8 cellular contexts compared by ENCODE assay signal in the genomic region with DNA sequence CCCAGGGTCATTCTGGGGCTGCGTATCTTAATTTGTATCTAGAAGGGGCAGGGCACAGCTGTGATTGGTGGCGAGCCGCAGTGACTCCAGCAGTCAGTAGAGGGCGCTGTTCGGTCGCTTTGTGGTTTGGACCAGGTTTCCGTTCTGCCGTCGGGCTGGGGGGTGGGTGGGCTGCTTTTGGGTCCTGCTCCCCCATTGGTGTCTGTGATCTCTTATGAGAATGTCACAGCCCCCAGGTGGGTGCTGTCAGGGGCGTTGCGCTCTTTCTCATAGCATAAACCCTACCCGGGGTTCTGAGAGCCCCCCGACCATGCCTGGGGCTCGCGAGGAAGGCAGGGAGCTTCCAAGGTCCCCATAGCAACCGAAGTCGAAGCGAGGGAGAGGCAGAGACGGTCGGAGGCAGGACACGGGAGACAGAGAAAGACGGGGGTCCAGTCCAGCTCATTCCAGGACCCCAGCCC. TPM values are rescaled to one million over a fixed set of nuclear protein-coding genes. Genes with fewer than 3 reads are reported as not detected.
DNase-seq lines count a peak whose midpoint lies in the region; ATAC-seq, FAIRE-seq and TF ChIP-seq lines count a peak whose summit lies in the region.

No MANE protein-coding gene starts in this region.

- FAIRE-seq in GM18507 (lab: Jason Lieb, UNC) (peak; percentile 35), H1 (lab: Jason Lieb, UNC) (no peak), RCC 7860 (lab: Jason Lieb, UNC) (no peak)

- POLR2A ChIA-PET in activated CD8-positive, alpha-beta T cell treated with anti-CD3 and anti-CD28 coated beads, Interleukin-2, amount 10 ng/mL, durations not matched to agents 7 days and 5 days (lab: Charles Lee): interaction anchor here (1.1 kb wide), 2 partner anchors 95 to 139 kb away, joined by 3 read pairs; no protein-coding TSS in a partner anchor
- POLR2A ChIA-PET in H1 (lab: Charles Lee; ENCODE audit: partially characterized antibody): interaction anchor here (1.6 kb wide), 1 partner anchor 29 kb away, joined by 4 read pairs; no protein-coding TSS in a partner anchor

- no peak overlapping the region for H2BK20ac ChIP-seq in H1 (ENCODE audit: low read length)

- H3K4me1 ChIP-seq in H1 (replicated peaks in 1 of 4; ENCODE audit: control insufficient read depth in 3 of 4, insufficient read depth in 4 of 4, low read length in 3 of 4): peaks cover 4 to 14% (median 6%) of the 10 kb centered on the region in 4 experiments

- no peak overlapping the region for H2BK120ac ChIP-seq in H1 (replicated peaks; ENCODE audit: low read depth, low read length)

- no peaks in the 10 kb centered on the region for H3K9me3 ChIP-seq in H1 (ENCODE audit: insufficient read depth in 2 of 2, low read depth in 1 of 2, low read length in 1 of 2)

- H3K23ac ChIP-seq in H1 (ENCODE audit: insufficient read length): no peak overlapping the region

- H4K20me1 ChIP-seq in H1 (replicated peaks in 1 of 2; ENCODE audit: control insufficient read depth in 1 of 2, insufficient read depth in 2 of 2, low read length in 2 of 2): no peaks in the 10 kb centered on the region

- no peak overlapping the region for H3K14ac ChIP-seq in H1 (ENCODE audit: insufficient read length)

- peak overlapping the region; percentile 0 to 77; a peak in 3 of 4 replicates for H3K4me2 ChIP-seq in H1 (ENCODE audit: insufficient read depth in 1 of 2, low read depth in 2 of 2, low read length in 2 of 2)

- H3K4me3 Mint-ChIP-seq in activated CD8-positive, alpha-beta T cell treated with anti-CD3 and anti-CD28 coated beads, Interleukin-2, amount 10 ng/mL, durations not matched to agents 7 days and 5 days: no peak overlapping the region
- H3K4me3 Mint-ChIP-seq in mesothelial cell of epicardium: peak overlapping the region; percentile 39

- no peak overlapping the region for H3K4ac ChIP-seq in H1 (replicated peaks; ENCODE audit: insufficient read length, low read depth, low read length)

- TF ChIP-seq CTCF in 22Rv1 (IDR thresholded peaks at IDR 0.05): peak; percentile 72
- peak in 2 of 3 experiments; percentile 85 to 88; a peak in 3 of 4 replicates for TF ChIP-seq CTCF in H1 (IDR thresholded peaks at IDR 0.05; ENCODE audit: control extremely low read depth in 1 of 3, insufficient read depth in 1 of 3, low read depth in 1 of 3, low read length in 3 of 3)
- TF ChIP-seq CTCF in mesothelial cell of epicardium (IDR thresholded peaks at IDR 0.05; ENCODE audit: unreplicated experiment): peak; percentile 88

- H3K36me3 Mint-ChIP-seq in activated CD8-positive, alpha-beta T cell treated with anti-CD3 and anti-CD28 coated beads, Interleukin-2, amount 10 ng/mL, durations not matched to agents 7 days and 5 days (ENCODE audit: low read depth): no peaks in the 10 kb centered on the region
- no peaks in the 10 kb centered on the region for H3K36me3 Mint-ChIP-seq in mesothelial cell of epicardium

- no peak overlapping the region for H2AK5ac ChIP-seq in H1 (ENCODE audit: low read depth, low read length)

- no peak overlapping the region; the same call in 1 of the 2 replicates for H2BK15ac ChIP-seq in H1 (ENCODE audit: low read length)

- H4K8ac ChIP-seq in H1 (ENCODE audit: extremely low read depth, insufficient read depth, low read length): peak overlapping the region; percentile 76; the same call in 1 of the 2 replicates

- H3K9ac ChIP-seq in H1 (replicated peaks in 1 of 4; ENCODE audit: extremely low read depth in 1 of 4, low read depth in 3 of 4, low read length in 3 of 4): no peak overlapping the region

- DNase-seq in GM18507 (ENCODE audit: extremely low spot score, insufficient read length, low read depth) (peak; percentile 38), NCI-H345 treated with DMSO at 0.1 percent for 48 hours (lab: John Stamatoyannopoulos, UW; ENCODE audit: unreplicated experiment) (peak; percentile 74), H1 (ENCODE audit: low read depth in 1 of 2, low spot score in 2 of 2) (peak in 1 of 2 experiments; percentile 96), mesothelial cell of epicardium (ENCODE audit: low spot score in 2 of 2, unreplicated experiment in 2 of 2) (peak in 1 of 2 experiments; percentile 83), RCC 7860 (ENCODE audit: low spot score) (no peak)
- peak; percentile 84 for DNase-seq in activated CD8-positive, alpha-beta T cell treated with anti-CD3 and anti-CD28 coated beads, Interleukin-2, amount 10 ng/mL, durations not matched to agents 7 days and 5 days
- peak; percentile 36 to 52 for DNase-seq in stimulated activated CD8-positive, alpha-beta memory T cell treated with anti-CD3 and anti-CD28 coated beads, Interleukin-7, amount 100 ng/mL, for 1 hour (ENCODE audit: low read depth in 2 of 2)

- H3K4me3 ChIP-seq in H1 (ENCODE audit: extremely low read depth in 1 of 4, insufficient read depth in 2 of 4, low read depth in 3 of 4, low read length in 4 of 4): peak overlapping the region in 3 of 4 experiments; percentile 28 to 54 (median 30); a peak in 4 of 8 replicates

- no peak overlapping the region for H4K91ac ChIP-seq in H1 (replicated peaks; ENCODE audit: insufficient read length, low read length)

- ATAC-seq in activated CD8-positive, alpha-beta T cell treated with anti-CD3 and anti-CD28 coated beads, Interleukin-2, amount 10 ng/mL, durations not matched to agents 7 days and 5 days: peak; percentile 78

- no peak for TF ChIP-seq POLR2A in H1 (IDR thresholded peaks at IDR 0.05; ENCODE audit: control extremely low read depth in 1 of 2, low read depth in 2 of 2, low read length in 2 of 2)

- H3K56ac ChIP-seq in H1 (replicated peaks; ENCODE audit: insufficient read length, low read depth, low read length): no peak overlapping the region

- TF ChIP-seq RAD21 in H1 (IDR thresholded peaks at IDR 0.05 in 1 of 2, conservative IDR thresholded peaks at IDR 0.05 in 1 of 2; ENCODE audit: low read depth in 2 of 2, low read length in 2 of 2): peak; percentile 77 to 86

- H3K9me3 Mint-ChIP-seq in activated CD8-positive, alpha-beta T cell treated with anti-CD3 and anti-CD28 coated beads, Interleukin-2, amount 10 ng/mL, durations not matched to agents 7 days and 5 days (ENCODE audit: insufficient read depth): no peaks in the 10 kb centered on the region
- H3K9me3 Mint-ChIP-seq in mesothelial cell of epicardium: no peaks in the 10 kb centered on the region

- H3K27me3 Mint-ChIP-seq in activated CD8-positive, alpha-beta T cell treated with anti-CD3 and anti-CD28 coated beads, Interleukin-2, amount 10 ng/mL, durations not matched to agents 7 days and 5 days (ENCODE audit: low read depth): peaks cover 9% of the 10 kb centered on the region
- peaks cover 62% of the 10 kb centered on the region for H3K27me3 Mint-ChIP-seq in mesothelial cell of epicardium (ENCODE audit: low read depth)

- no peak overlapping the region for H3K18ac ChIP-seq in H1 (ENCODE audit: extremely low read depth, low read length)

- H2AFZ ChIP-seq in H1 (ENCODE audit: low read length): peak overlapping the region; percentile 73; the same call in 1 of the 2 replicates

- no peaks in the 10 kb centered on the region; the same call in 1 of the 2 replicates for H3K23me2 ChIP-seq in H1 (ENCODE audit: low read depth, low read length)

- CTCF ChIA-PET in activated CD8-positive, alpha-beta T cell treated with anti-CD3 and anti-CD28 coated beads, Interleukin-2, amount 10 ng/mL, durations not matched to agents 7 days and 5 days (lab: Charles Lee): interaction anchor here (0.6 to 3.4 kb wide), 36 partner anchors 10 to 228 kb away, joined by 3 to 29 read pairs (median 4); partner anchors contain the start of gene UBASH3A
- CTCF ChIA-PET in H1 (lab: Charles Lee; ENCODE audit: partially characterized antibody): interaction anchor here (0.6 to 14.3 kb wide), 51 partner anchors 9 to 381 kb away, joined by 3 to 137 read pairs (median 4); no protein-coding TSS in a partner anchor

- no peak overlapping the region for H2BK5ac ChIP-seq in H1 (ENCODE audit: low read depth, low read length)

- H4K5ac ChIP-seq in H1 (ENCODE audit: insufficient read length, low read depth, low read length): no peak overlapping the region

- no peak overlapping the region for H3K27ac ChIP-seq in 22Rv1
- no peak overlapping the region for H3K27ac ChIP-seq in H1 (ENCODE audit: low read depth, low read length)

- H3K79me1 ChIP-seq in H1 (ENCODE audit: low read depth, low read length): no peaks in the 10 kb centered on the region

- no peaks in the 10 kb centered on the region for H3K36me3 ChIP-seq in H1 (ENCODE audit: control insufficient read depth in 2 of 4, insufficient read depth in 4 of 4, low read length in 3 of 4)

- no peaks in the 10 kb centered on the region for H3K79me2 ChIP-seq in H1 (ENCODE audit: control insufficient read depth in 1 of 2, insufficient read depth in 2 of 2, low read length in 2 of 2)

- TF ChIP-seq EP300 in H1 (IDR thresholded peaks at IDR 0.05; ENCODE audit: borderline replicate concordance in 1 of 2, low read depth in 2 of 2, low read length in 2 of 2): no peak

- H3K27ac Mint-ChIP-seq in activated CD8-positive, alpha-beta T cell treated with anti-CD3 and anti-CD28 coated beads, Interleukin-2, amount 10 ng/mL, durations not matched to agents 7 days and 5 days: no peak overlapping the region
- no peak overlapping the region for H3K27ac Mint-ChIP-seq in mesothelial cell of epicardium

- peaks cover 0 to 7% (median 3%) of the 10 kb centered on the region in 4 experiments; a peak in 2 of 7 replicates for H3K27me3 ChIP-seq in H1 (replicated peaks in 1 of 4; ENCODE audit: control insufficient read depth in 3 of 4, extremely low read depth in 1 of 4, insufficient read depth in 3 of 4, low read length in 3 of 4)

- H2BK12ac ChIP-seq in H1 (ENCODE audit: low read depth, low read length): 0 out of 2 replicates have a peak overlapping the region, but pooled peaks have one; percentile 68

- peaks cover 16% of the 10 kb centered on the region for H3K4me1 Mint-ChIP-seq in activated CD8-positive, alpha-beta T cell treated with anti-CD3 and anti-CD28 coated beads, Interleukin-2, amount 10 ng/mL, durations not matched to agents 7 days and 5 days (ENCODE audit: low read depth)
- H3K4me1 Mint-ChIP-seq in mesothelial cell of epicardium: no peaks in the 10 kb centered on the region

- 7% methylated on average over 18 of the region's 22 CpGs; no CpG with 5 or more reads in 1 of the 2 experiments for WGBS in H1 (ENCODE audit: extremely low coverage in 1 of 2, insufficient coverage in 1 of 2, insufficient read length in 1 of 2, insufficient replicate concordance in 2 of 2, low coverage in 1 of 2, low lambda C conversion rate in 2 of 2, missing lambda C conversion rate in 1 of 2), 2 experiments

RNA-seq across cellular contexts. Expression of gene TFF3, which starts 5.4 kb away (rescaled TPM):
- not detected for total RNA-seq in activated CD8-positive, alpha-beta T cell treated with anti-CD3 and anti-CD28 coated beads, Interleukin-2, amount 10 ng/mL, durations not matched to agents 7 days and 5 days
- 1.7 TPM in 1 of 2 replicates, not detected in the other for total RNA-seq in H1 (2021; fragmentation: NEBNext Ultra II Directional; extraction: Animal tissue kit (Norgen Biotek cat#: 25700))
- 4.1 and 6.7 TPM in 2 replicates for polyA plus RNA-seq in H1 (2011; rRNA removed)
- polyA plus RNA-seq in H1 (2011; cell fraction: cytosol; rRNA removed): 2.8 TPM
- 2.2 TPM for polyA plus RNA-seq in H1 (2011; cell fraction: nucleus; rRNA removed)
- polyA plus RNA-seq in H1 (2012, experiment 1 of 2): 1.2 to 4.3 TPM (median 2.0 TPM) in 4 replicates
- polyA plus RNA-seq in H1 (2012, experiment 2 of 2): 8.3 TPM
- 2.6 TPM for polyA plus RNA-seq in H1 (2013, experiment 1 of 2)
- polyA plus RNA-seq in H1 (2013, experiment 2 of 2): 2.0 TPM
- polyA minus RNA-seq in H1 (2011; rRNA and poly(A)+ RNA removed): 0.41 TPM in 1 of 2 replicates, not detected in the other
- polyA minus RNA-seq in H1 (2011; cell fraction: cytosol; rRNA and poly(A)+ RNA removed): not detected
- not detected for polyA minus RNA-seq in H1 (2011; cell fraction: nucleus; rRNA and poly(A)+ RNA removed)
- total RNA-seq in mesothelial cell of epicardium: 1.5 TPM in 1 of 3 replicates, not detected in the others

RNA-seq across cellular contexts. Expression of gene TFF2, which starts 41.0 kb away (rescaled TPM):
- not detected for total RNA-seq in activated CD8-positive, alpha-beta T cell treated with anti-CD3 and anti-CD28 coated beads, Interleukin-2, amount 10 ng/mL, durations not matched to agents 7 days and 5 days
- not detected in 2 replicates for total RNA-seq in H1 (2021; fragmentation: NEBNext Ultra II Directional; extraction: Animal tissue kit (Norgen Biotek cat#: 25700))
- not detected in 2 replicates for polyA plus RNA-seq in H1 (2011; rRNA removed)
- not detected for polyA plus RNA-seq in H1 (2011; cell fraction: cytosol; rRNA removed)
- not detected for polyA plus RNA-seq in H1 (2011; cell fraction: nucleus; rRNA removed)
- polyA plus RNA-seq in H1 (2012, experiment 1 of 2): not detected in 4 replicates
- polyA plus RNA-seq in H1 (2012, experiment 2 of 2): not detected
- polyA plus RNA-seq in H1 (2013, experiment 1 of 2): not detected
- polyA plus RNA-seq in H1 (2013, experiment 2 of 2): not detected
- polyA minus RNA-seq in H1 (2011; rRNA and poly(A)+ RNA removed): not detected in 2 replicates
- polyA minus RNA-seq in H1 (2011; cell fraction: cytosol; rRNA and poly(A)+ RNA removed): not detected
- not detected for polyA minus RNA-seq in H1 (2011; cell fraction: nucleus; rRNA and poly(A)+ RNA removed)
- not detected in 3 replicates for total RNA-seq in mesothelial cell of epicardium

RNA-seq across cellular contexts. Expression of gene TFF1, which starts 56.6 kb away (rescaled TPM):
- not detected for total RNA-seq in activated CD8-positive, alpha-beta T cell treated with anti-CD3 and anti-CD28 coated beads, Interleukin-2, amount 10 ng/mL, durations not matched to agents 7 days and 5 days
- total RNA-seq in H1 (2021; fragmentation: NEBNext Ultra II Directional; extraction: Animal tissue kit (Norgen Biotek cat#: 25700)): not detected in 2 replicates
- not detected in 2 replicates for polyA plus RNA-seq in H1 (2011; rRNA removed)
- polyA plus RNA-seq in H1 (2011; cell fraction: cytosol; rRNA removed): not detected
- polyA plus RNA-seq in H1 (2011; cell fraction: nucleus; rRNA removed): not detected
- not detected in 4 replicates for polyA plus RNA-seq in H1 (2012, experiment 1 of 2)
- polyA plus RNA-seq in H1 (2012, experiment 2 of 2): not detected
- not detected for polyA plus RNA-seq in H1 (2013, experiment 1 of 2)
- not detected for polyA plus RNA-seq in H1 (2013, experiment 2 of 2)
- polyA minus RNA-seq in H1 (2011; rRNA and poly(A)+ RNA removed): not detected in 2 replicates
- polyA minus RNA-seq in H1 (2011; cell fraction: cytosol; rRNA and poly(A)+ RNA removed): not detected
- not detected for polyA minus RNA-seq in H1 (2011; cell fraction: nucleus; rRNA and poly(A)+ RNA removed)
- 0.53 TPM in 1 of 3 replicates, not detected in the others for total RNA-seq in mesothelial cell of epicardium
